In genomic region chr10:126508535-126509040, GRCh38 we compare ENCODE assay signal across 19 cellular contexts.
A peak's percentile ranks its signal among the peaks of the same experiment; 100 is the strongest.
DNase-seq lines count a peak whose midpoint lies in the region; ATAC-seq, FAIRE-seq and TF ChIP-seq lines count a peak whose summit lies in the region.
"Had no signal": no experiment of that assay in that cellular context is flagged by ENCODE, and none has a peak within 500 bp of the region (broad histone marks: within the 10 kb centered on the region; RNA-seq: fewer than 3 reads in every experiment).

No MANE protein-coding gene starts in this region.

- no peak overlapping the region for H3K4me2 ChIP-seq in SK-N-SH
- no peak overlapping the region for H3K4me2 ChIP-seq in GM12878 (ENCODE audit: control insufficient read depth, insufficient read depth)

- RAD21 ChIA-PET in GM12878 (lab: Charles Lee; ENCODE audit: unreplicated experiment), result no interaction called here

- TF ChIP-seq EP300 in SK-N-SH (IDR thresholded peaks at IDR 0.05; ENCODE audit: borderline replicate concordance in 1 of 2, low read depth in 1 of 2, low read length in 1 of 2) (no peak), GM12878 (IDR thresholded peaks at IDR 0.05; ENCODE audit: borderline replicate concordance in 1 of 2, control insufficient read depth in 1 of 2, low read depth in 2 of 2, low read length in 2 of 2) (no peak)

- POLR2A ChIA-PET in SK-N-SH (lab: Yijun Ruan, JAX) (no interaction called here), GM12878 (lab: Charles Lee) (no interaction called here)

- no peak overlapping the region for H2AFZ ChIP-seq in SK-N-SH (ENCODE audit: low read depth)
- H2AFZ ChIP-seq in GM12878 (ENCODE audit: control insufficient read depth, low read depth, low read length), result no peak overlapping the region

- BruUV-seq in GM12878 (replicated peaks; lab: Mats Ljungman, UMichigan), result no TSS peak

- H3K27ac ChIP-seq in SK-N-SH (ENCODE audit: low read depth in 2 of 2, low read length in 1 of 2) (no peak overlapping the region), GM12878 (ENCODE audit: control insufficient read depth, insufficient read depth) (no peak overlapping the region), lung (ENCODE audit: low read depth in 1 of 2, low read length in 1 of 2) (no peak overlapping the region)
- H3K27ac ChIP-seq: C4-2B, Peyer's patch had no signal

- in situ Hi-C loops in GM12878 (cut with MboI), result loop anchor here (5.0 kb wide), 1 partner anchor 526 kb away; no protein-coding TSS in a partner anchor

- SMC1A ChIA-PET in GM12878 (lab: Charles Lee; ENCODE audit: uncharacterized antibody, unreplicated experiment), result no interaction called here

- FAIRE-seq in GM12878 (lab: Jason Lieb, UNC), result no peak
- FAIRE-seq: GM18507, HTR-8/SVneo, K562 had no signal

- H3K4me3 ChIP-seq in SK-N-SH (ENCODE audit: low read depth in 2 of 2, low read length in 1 of 2) (no peak overlapping the region), GM12878 (no peak overlapping the region), lung (no peak overlapping the region)
- H3K4me3 ChIP-seq: K562, Peyer's patch had no signal

- H3K9me3 ChIP-seq in SK-N-SH (no peaks in the 10 kb centered on the region), GM12878 (replicated peaks; ENCODE audit: control insufficient read depth, insufficient read depth, low read length) (no peaks in the 10 kb centered on the region), lung (ENCODE audit: control insufficient read depth in 2 of 2, insufficient read depth in 1 of 2, low read length in 1 of 2) (no peaks in the 10 kb centered on the region)
- H3K9me3 ChIP-seq: Peyer's patch had no signal

- H3K79me2 ChIP-seq in SK-N-SH (ENCODE audit: insufficient read depth), result no peaks in the 10 kb centered on the region
- H3K79me2 ChIP-seq in GM12878 (ENCODE audit: control insufficient read depth, insufficient read depth, low read length), result no peaks in the 10 kb centered on the region

- no peaks in the 10 kb centered on the region for H3K9me2 ChIP-seq in SK-N-SH

- H3K9ac ChIP-seq in SK-N-SH (no peak overlapping the region), GM12878 (ENCODE audit: control insufficient read depth, insufficient read depth, low read length) (no peak overlapping the region)

- TF ChIP-seq CTCF in SK-N-SH (IDR thresholded peaks at IDR 0.05) (no peak), GM12878 (IDR thresholded peaks at IDR 0.05 in 2 of 3, conservative IDR thresholded peaks at IDR 0.05 in 1 of 3; ENCODE audit: control insufficient read depth in 2 of 3, extremely low read depth in 1 of 3, insufficient read depth in 1 of 3, low read depth in 3 of 3, low read length in 3 of 3) (no peak), lung (IDR thresholded peaks at IDR 0.05; ENCODE audit: control extremely low read depth, extremely low read depth) (no peak)

- no peaks in the 10 kb centered on the region for H4K20me1 ChIP-seq in SK-N-SH (ENCODE audit: insufficient read depth)
- no peaks in the 10 kb centered on the region for H4K20me1 ChIP-seq in GM12878 (ENCODE audit: control insufficient read depth, insufficient read depth)

- H3F3A ChIP-seq in SK-N-SH (replicated peaks; ENCODE audit: insufficient read depth), result no peaks in the 10 kb centered on the region

- H3K36me3 ChIP-seq in SK-N-SH (replicated peaks in 1 of 2; ENCODE audit: control insufficient read depth in 1 of 2, insufficient read depth in 2 of 2, low read length in 1 of 2), result no peaks in the 10 kb centered on the region
- no peaks in the 10 kb centered on the region for H3K36me3 ChIP-seq in GM12878 (ENCODE audit: control insufficient read depth in 2 of 2, insufficient read depth in 2 of 2, low read length in 1 of 2)
- H3K36me3 ChIP-seq in lung (ENCODE audit: control insufficient read depth in 2 of 2, insufficient read depth in 2 of 2, low read length in 2 of 2), result no peaks in the 10 kb centered on the region
- H3K36me3 ChIP-seq: Peyer's patch had no signal

- no peak for ATAC-seq in SK-N-SH treated with all-trans-retinoic acid at 6 μM for 48 hours
- ATAC-seq in GM12878, result no peak
- no peak for ATAC-seq in lung (ENCODE audit: insufficient read depth, low FRiP score)
- ATAC-seq in HG02938 (IDR thresholded peaks at IDR 0.05; ENCODE audit: unreplicated experiment), result no peak
- ATAC-seq in HG02970 (IDR thresholded peaks at IDR 0.05; ENCODE audit: low FRiP score, unreplicated experiment), result no peak
- ATAC-seq: K562 had no signal

- TF ChIP-seq POLR2A in GM12878 (IDR thresholded peaks at IDR 0.05; ENCODE audit: low read depth, low read length), result no peak

- DNase-seq in SK-N-SH (no peak), GM12878 (ENCODE audit: low read depth, low spot score) (no peak), lung (ENCODE audit: low spot score) (peak; percentile 18), SIG-M5 treated with dmso at 0.1 percent for 504 hours (lab: John Stamatoyannopoulos, UW; ENCODE audit: unreplicated experiment) (no peak), NCI-H2107 treated with DMSO at 0.1 percent for 48 hours (lab: John Stamatoyannopoulos, UW; ENCODE audit: unreplicated experiment) (no peak)
- DNase-seq: 8988T, H9, NCI-H1092 treated with DMSO at 0.1 percent for 48 hours, NCI-H1694, NCI-H748 treated with DMSO at 0.1 percent for 48 hours, Peyer's patch, Right ventricle myocardium superior had no signal

- no peak for TF ChIP-seq RAD21 in SK-N-SH (IDR thresholded peaks at IDR 0.05; ENCODE audit: low read length)
- no peak for TF ChIP-seq RAD21 in GM12878 (IDR thresholded peaks at IDR 0.05; ENCODE audit: insufficient read depth, low read depth, low read length)

- H3K4me1 ChIP-seq in SK-N-SH (ENCODE audit: control insufficient read depth in 1 of 2, insufficient read depth in 2 of 2, low read depth in 1 of 2, low read length in 1 of 2), result peaks cover 0 to 3% of the 10 kb centered on the region in 2 experiments; a peak in 2 of 4 replicates
- no peaks in the 10 kb centered on the region for H3K4me1 ChIP-seq in GM12878 (ENCODE audit: control insufficient read depth, insufficient read depth, low read length)
- peaks cover 0 to 3% of the 10 kb centered on the region in 2 donors for H3K4me1 ChIP-seq in lung (ENCODE audit: control insufficient read depth in 2 of 2, insufficient read depth in 2 of 2, low read length in 2 of 2)
- H3K4me1 ChIP-seq: Peyer's patch had no signal

- WGBS in SK-N-SH (ENCODE audit: low lambda C conversion rate), result 77% methylated on average over 9 of the region's 9 CpGs
- WGBS in GM12878 (ENCODE audit: insufficient coverage, insufficient replicate concordance, low lambda C conversion rate, missing lambda C conversion rate), result 4% methylated on average over 9 of the region's 9 CpGs
- WGBS in lung, 2 donors, result 73 to 80% methylated on average over 9 of the region's 9 CpGs

- intact Hi-C loops in GM12878 (cut with micrococcal nuclease; ENCODE audit: unreplicated experiment), result no loop called here

- H3K27me3 ChIP-seq in SK-N-SH (ENCODE audit: insufficient read depth) (no peaks in the 10 kb centered on the region), GM12878 (replicated peaks in 1 of 2; ENCODE audit: control insufficient read depth in 2 of 2, insufficient read depth in 2 of 2, low read length in 1 of 2) (no peaks in the 10 kb centered on the region), lung (ENCODE audit: control insufficient read depth, insufficient read depth) (no peaks in the 10 kb centered on the region)
- H3K27me3 ChIP-seq: Peyer's patch had no signal

- CTCF ChIA-PET in SK-N-SH (lab: Yijun Ruan, JAX) (no interaction called here), GM12878 (lab: Yijun Ruan, JAX) (no interaction called here)

TF ChIP-seq in SK-N-SH treated with all-trans-retinoic acid at 6 μM for 48 hours, 23 proteins besides CTCF, POLR2A, EP300 and RAD21:
- TF ChIP-seq GLIS3 (CRISPR knock-in tag; IDR thresholded peaks at IDR 0.05), result no peak

TF ChIP-seq in GM12878, 131 proteins besides CTCF, POLR2A, EP300 and RAD21:
- TF ChIP-seq, protein P1, sequence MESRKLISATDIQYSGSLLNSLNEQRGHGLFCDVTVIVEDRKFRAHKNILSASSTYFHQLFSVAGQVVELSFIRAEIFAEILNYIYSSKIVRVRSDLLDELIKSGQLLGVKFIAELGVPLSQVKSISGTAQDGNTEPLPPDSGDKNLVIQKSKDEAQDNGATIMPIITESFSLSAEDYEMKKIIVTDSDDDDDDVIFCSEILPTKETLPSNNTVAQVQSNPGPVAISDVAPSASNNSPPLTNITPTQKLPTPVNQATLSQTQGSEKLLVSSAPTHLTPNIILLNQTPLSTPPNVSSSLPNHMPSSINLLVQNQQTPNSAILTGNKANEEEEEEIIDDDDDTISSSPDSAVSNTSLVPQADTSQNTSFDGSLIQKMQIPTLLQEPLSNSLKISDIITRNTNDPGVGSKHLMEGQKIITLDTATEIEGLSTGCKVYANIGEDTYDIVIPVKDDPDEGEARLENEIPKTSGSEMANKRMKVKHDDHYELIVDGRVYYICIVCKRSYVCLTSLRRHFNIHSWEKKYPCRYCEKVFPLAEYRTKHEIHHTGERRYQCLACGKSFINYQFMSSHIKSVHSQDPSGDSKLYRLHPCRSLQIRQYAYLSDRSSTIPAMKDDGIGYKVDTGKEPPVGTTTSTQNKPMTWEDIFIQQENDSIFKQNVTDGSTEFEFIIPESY (IDR thresholded peaks at IDR 0.05), result no peak
- TF ChIP-seq HDGF (IDR thresholded peaks at IDR 0.05) (no peak), REST (IDR thresholded peaks at IDR 0.05; ENCODE audit: low read depth, low read length) (peak; percentile 60; the same call in 1 of the 2 replicates)

Comparison
In these comparisons a context has a peak if more than half of its experiments do, and no peak if none do; other contexts are left out.
1. Of the 26 proteins assayed by ChIP-seq in both GM12878 and SK-N-SH: peak only in GM12878: none; only in SK-N-SH: none; in both: REST; in neither: 25.